1 cellular context compared by ENCODE assay signal in genomic region chr1:172566196-172566997, GRCh38.
TF ChIP-seq lines count a peak whose summit lies in the region.

No MANE protein-coding gene starts in this region.

TF ChIP-seq in HepG2, 621 proteins besides CTCF, POLR2A, EP300 and RAD21:
- TF ChIP-seq AHR (CRISPR knock-in tag; IDR thresholded peaks at IDR 0.05) = no peak
- no peak for TF ChIP-seq CEBPZ (IDR thresholded peaks at IDR 0.05; ENCODE audit: low read length)
- TF ChIP-seq CEBPB (IDR thresholded peaks at IDR 0.05; ENCODE audit: borderline replicate concordance, low read depth, low read length) = 0 out of 2 replicates have a peak, but pooled peaks have one; percentile 35
TF ChIP-seq in HepG2: peak in this region for 1.
